In genomic region chr19:1606138-1606651, GRCh38 we compare ENCODE assay signal across 6 cellular contexts. TPM values are rescaled to one million over a fixed set of nuclear protein-coding genes. Genes with fewer than 3 reads are reported as not detected.
DNase-seq lines count a peak whose midpoint lies in the region; TF ChIP-seq lines count a peak whose summit lies in the region.

No MANE protein-coding gene starts in this region.

- H3K9me3 Mint-ChIP-seq in activated naive CD4-positive, alpha-beta T cell treated with anti-CD3 and anti-CD28 coated beads, Interleukin-2, amount 10 ng/mL, durations not matched to agents 7 days and 5 days, result no peaks in the 10 kb centered on the region

- intact Hi-C loops in vagina (cut with DNase I) (loop anchor here (2.0 kb wide), 1 partner anchor 47 kb away; the partner anchor contains the start of gene TCF3), posterior vena cava (cut with DNase I) (no loop called here)

- H3K36me3 ChIP-seq in hepatocyte (replicated peaks; ENCODE audit: insufficient read depth, low read depth) (no peaks in the 10 kb centered on the region), vagina (peaks cover 0 to 9% of the 10 kb centered on the region in 2 donors)

- H3K27ac Mint-ChIP-seq in activated naive CD4-positive, alpha-beta T cell treated with anti-CD3 and anti-CD28 coated beads, Interleukin-2, amount 10 ng/mL, durations not matched to agents 7 days and 5 days, result peak overlapping the region; percentile 99

- H3K4me3 ChIP-seq in hepatocyte (peak overlapping the region; percentile 25), vagina (peak overlapping the region; percentile 75 to 99)

- H4K20me1 ChIP-seq in hepatocyte (ENCODE audit: insufficient read depth, poor library complexity, severe bottlenecking), result peaks cover 15% of the 10 kb centered on the region

- peak overlapping the region; percentile 32 for H2AFZ ChIP-seq in hepatocyte

- H3K4me1 Mint-ChIP-seq in activated naive CD4-positive, alpha-beta T cell treated with anti-CD3 and anti-CD28 coated beads, Interleukin-2, amount 10 ng/mL, durations not matched to agents 7 days and 5 days, result peaks cover 59% of the 10 kb centered on the region

- H3K9me3 ChIP-seq in hepatocyte (ENCODE audit: low read depth) (no peaks in the 10 kb centered on the region), vagina (no peaks in the 10 kb centered on the region)

- H3K4me1 ChIP-seq in hepatocyte (ENCODE audit: insufficient read depth) (peaks cover 17% of the 10 kb centered on the region), vagina (peaks cover 40% of the 10 kb centered on the region)

- CTCF ChIA-PET in activated naive CD4-positive, alpha-beta T cell treated with anti-CD3 and anti-CD28 coated beads, Interleukin-2, amount 10 ng/mL, durations not matched to agents 7 days and 5 days (lab: Charles Lee), result interaction anchor here (1.1 to 2.4 kb wide), 4 partner anchors 13 to 66 kb away, joined by 3 to 12 read pairs (median 4); no protein-coding TSS in a partner anchor

- H3K36me3 Mint-ChIP-seq in activated naive CD4-positive, alpha-beta T cell treated with anti-CD3 and anti-CD28 coated beads, Interleukin-2, amount 10 ng/mL, durations not matched to agents 7 days and 5 days, result peaks cover 8% of the 10 kb centered on the region

- peak overlapping the region; percentile 76 for H3K4me2 ChIP-seq in hepatocyte

- no peak for TF ChIP-seq POLR2A in vagina (IDR thresholded peaks at IDR 0.05)

- 29% methylated on average over 16 of the region's 16 CpGs for WGBS in hepatocyte (ENCODE audit: low lambda C conversion rate, missing lambda C conversion rate)

- H3K79me2 ChIP-seq in hepatocyte, result peaks cover 40% of the 10 kb centered on the region

- H3K27me3 ChIP-seq in hepatocyte (no peaks in the 10 kb centered on the region), vagina (no peaks in the 10 kb centered on the region)

- H3K9me2 ChIP-seq in hepatocyte (replicated peaks; ENCODE audit: insufficient read depth), result no peaks in the 10 kb centered on the region

- TF ChIP-seq CTCF in hepatocyte (IDR thresholded peaks at IDR 0.05; ENCODE audit: poor library complexity), result no peak
- TF ChIP-seq CTCF in vagina (IDR thresholded peaks at IDR 0.05), result no peak

- H3K27me3 Mint-ChIP-seq in activated naive CD4-positive, alpha-beta T cell treated with anti-CD3 and anti-CD28 coated beads, Interleukin-2, amount 10 ng/mL, durations not matched to agents 7 days and 5 days, result no peaks in the 10 kb centered on the region

- H3K27ac ChIP-seq in hepatocyte, result peak overlapping the region; percentile 83
- peak overlapping the region; percentile 75 for H3K27ac ChIP-seq in vagina

- peak overlapping the region; percentile 88 for H3K4me3 Mint-ChIP-seq in activated naive CD4-positive, alpha-beta T cell treated with anti-CD3 and anti-CD28 coated beads, Interleukin-2, amount 10 ng/mL, durations not matched to agents 7 days and 5 days

- no peak for DNase-seq in activated naive CD4-positive, alpha-beta T cell treated with anti-CD3 and anti-CD28 coated beads, Interleukin-2, amount 10 ng/mL, durations not matched to agents 7 days and 5 days
- no peak for DNase-seq in activated naive CD4-positive, alpha-beta T cell treated with Interleukin-2 at 50 U/mL for 16 hours
- DNase-seq in hepatocyte (ENCODE audit: low spot score), result no peak
- DNase-seq in vagina (ENCODE audit: extremely low spot score in 2 of 2), result no peak
- DNase-seq in AG20443 (ENCODE audit: low spot score), result no peak
- DNase-seq in posterior vena cava (ENCODE audit: low spot score), result no peak

RNA-seq across cellular contexts. Expression of gene UQCR11, which starts 0.9 kb away (rescaled TPM):
- 56.6 and 57.6 TPM in 2 replicates for total RNA-seq in hepatocyte
- polyA plus RNA-seq in hepatocyte, result 672 and 684 TPM in 2 replicates
- total RNA-seq in vagina, result 79.8 TPM
- 100 to 1,000 TPM; 197 to 252 TPM for total RNA-seq in posterior vena cava

RNA-seq across cellular contexts. Expression of gene MBD3, which starts 13.5 kb away (rescaled TPM):
- total RNA-seq in hepatocyte (84.2 and 84.5 TPM in 2 replicates), vagina (66.0 TPM), posterior vena cava (10 to 100 TPM; 44.2 to 53.6 TPM)
- 56.3 and 66.6 TPM in 2 replicates for polyA plus RNA-seq in hepatocyte

RNA-seq across cellular contexts. Expression of gene MEX3D, which starts 38.1 kb away (rescaled TPM):
- total RNA-seq in hepatocyte (38.7 and 45.6 TPM in 2 replicates), vagina (21.4 TPM), posterior vena cava (10 to 100 TPM; 14.0 to 21.9 TPM)
- polyA plus RNA-seq in hepatocyte, result 6.2 and 6.6 TPM in 2 replicates

RNA-seq across cellular contexts. Expression of gene TCF3, which starts 46.2 kb away (rescaled TPM):
- total RNA-seq in hepatocyte (67.9 and 76.7 TPM in 2 replicates), vagina (26.0 TPM), posterior vena cava (10 to 100 TPM; 26.2 to 36.4 TPM)
- polyA plus RNA-seq in hepatocyte, result 93.7 and 125 TPM in 2 replicates
